Comparison of ENCODE assay signal across 17 cellular contexts in genomic region chr7:12423995-12424745, GRCh38. TPM values are rescaled to one million over a fixed set of nuclear protein-coding genes. Genes with fewer than 3 reads are reported as not detected.
DNase-seq lines count a peak whose midpoint lies in the region; TF ChIP-seq lines count a peak whose summit lies in the region.
"Had no signal": no experiment of that assay in that cellular context is flagged by ENCODE, and none has a peak within 500 bp of the region (broad histone marks: within the 10 kb centered on the region; RNA-seq: fewer than 3 reads in every experiment).

No MANE protein-coding gene starts in this region.

- H3K27ac ChIP-seq in SK-N-MC (peak overlapping the region; percentile 69; the same call in 1 of the 2 replicates), brain microvascular endothelial cell (no peak overlapping the region)
- H3K27ac ChIP-seq: BLaER1 treated with 17β-estradiol and CSF1 and Interleukin-3, amounts not matched to agents 10 nM and 100 nM; prostate gland; suprapubic skin had no signal

- H3K27me3 ChIP-seq in HAP-1 (ENCODE audit: low read depth) (no peaks in the 10 kb centered on the region), skeletal muscle satellite cell (ENCODE audit: control insufficient read depth, insufficient read depth, low read length) (no peaks in the 10 kb centered on the region), brain microvascular endothelial cell (replicated peaks) (no peaks in the 10 kb centered on the region)
- H3K27me3 ChIP-seq: BLaER1 treated with 17β-estradiol and CSF1 and Interleukin-3, amounts not matched to agents 10 nM and 100 nM; suprapubic skin had no signal

- H3K4me2 ChIP-seq in skeletal muscle satellite cell (ENCODE audit: low read length), result peak overlapping the region; percentile 67
- H3K4me2 ChIP-seq: BLaER1 treated with 17β-estradiol and CSF1 and Interleukin-3, amounts not matched to agents 10 nM and 100 nM had no signal

- H3K36me3 ChIP-seq in HAP-1 (replicated peaks), result no peaks in the 10 kb centered on the region
- no peaks in the 10 kb centered on the region for H3K36me3 ChIP-seq in SK-N-MC (ENCODE audit: insufficient read depth, low read length)
- no peaks in the 10 kb centered on the region for H3K36me3 ChIP-seq in skeletal muscle satellite cell (ENCODE audit: insufficient read depth, low read length)
- no peaks in the 10 kb centered on the region for H3K36me3 ChIP-seq in brain microvascular endothelial cell (replicated peaks)
- H3K36me3 ChIP-seq: BLaER1 treated with 17β-estradiol and CSF1 and Interleukin-3, amounts not matched to agents 10 nM and 100 nM; prostate gland; suprapubic skin had no signal

- DNase-seq in HAP-1 (ENCODE audit: low spot score in 2 of 2), result peak; percentile 60 to 83
- no peak for DNase-seq in SK-N-MC (ENCODE audit: low read depth, low spot score)
- DNase-seq in fibroblast of the conjunctiva (ENCODE audit: low read depth), result peak; percentile 6
- DNase-seq in NCI-H1417 (lab: John Stamatoyannopoulos, UW), result no peak
- DNase-seq in NCI-H1048 (lab: John Stamatoyannopoulos, UW), result no peak
- DNase-seq in brain microvascular endothelial cell, result no peak
- DNase-seq: activated CD4-positive, alpha-beta memory T cell treated with anti-CD3 and anti-CD28 coated beads for 36 hours; activated T-cell treated with anti-CD3 and anti-CD28 coated beads, Interleukin-2, amount 50 U/mL, for 24 hours; erythroblast; kidney glomerular epithelial cell; NCI-H1694 treated with DMSO at 0.1 percent for 48 hours; T-cell had no signal

- TF ChIP-seq CTCF in brain microvascular endothelial cell (IDR thresholded peaks at IDR 0.05; ENCODE audit: low read depth, low read length, missing control alignments), result no peak

- in situ Hi-C loops in HAP-1 (cut with MboI; ENCODE audit: low sequenced_read_pairs) (no loop called here), brain microvascular endothelial cell (cut with HindIII; ENCODE audit: low pct_ligation_motif_present, low sequenced_read_pairs) (no loop called here)

- H3K9me3 ChIP-seq in HAP-1 (no peaks in the 10 kb centered on the region), SK-N-MC (ENCODE audit: low read depth, low read length) (no peaks in the 10 kb centered on the region), skeletal muscle satellite cell (replicated peaks; ENCODE audit: low read length) (no peaks in the 10 kb centered on the region)
- H3K9me3 ChIP-seq: prostate gland, suprapubic skin had no signal

- H3K9ac ChIP-seq in SK-N-MC (ENCODE audit: insufficient read length) (no peak overlapping the region), skeletal muscle satellite cell (ENCODE audit: low read depth, low read length) (no peak overlapping the region)
- H3K9ac ChIP-seq: BLaER1 treated with 17β-estradiol and CSF1 and Interleukin-3, amounts not matched to agents 10 nM and 100 nM had no signal

- H3K4me1 ChIP-seq in HAP-1 (peaks cover 20% of the 10 kb centered on the region), skeletal muscle satellite cell (ENCODE audit: control insufficient read depth, insufficient read depth, low read length) (peaks cover 25% of the 10 kb centered on the region)
- H3K4me1 ChIP-seq: BLaER1 treated with 17β-estradiol and CSF1 and Interleukin-3, amounts not matched to agents 10 nM and 100 nM; prostate gland; suprapubic skin had no signal

- H3K4me3 ChIP-seq in HAP-1 (no peak overlapping the region), SK-N-MC (peak overlapping the region; percentile 12; the same call in 1 of the 2 replicates), skeletal muscle satellite cell (ENCODE audit: low read length) (peak overlapping the region; percentile 41), brain microvascular endothelial cell (ENCODE audit: low read depth, low read length) (no peak overlapping the region)
- H3K4me3 ChIP-seq: BLaER1 treated with 17β-estradiol and CSF1 and Interleukin-3, amounts not matched to agents 10 nM and 100 nM; prostate gland; suprapubic skin had no signal

RNA-seq across cellular contexts. Expression of gene VWDE, which starts 20.5 kb away (rescaled TPM):
- total RNA-seq in skeletal muscle satellite cell (2012; rRNA removed), result under 0.01 TPM in 1 of 2 replicates, not detected in the other
- total RNA-seq: Right ventricle myocardium inferior had no signal

Comparison
In these comparisons a context has a peak if more than half of its experiments do, and no peak if none do; other contexts are left out.
1. DNase-seq: peak in HAP-1 (2 of 2) and fibroblast of the conjunctiva (single experiment); none in SK-N-MC (single experiment), NCI-H1417 (0 of 3), NCI-H1048 (single experiment) and brain microvascular endothelial cell (single experiment).
2. H3K4me3 ChIP-seq: peak in SK-N-MC (single experiment) and skeletal muscle satellite cell (single experiment); none in HAP-1 (single experiment) and brain microvascular endothelial cell (single experiment).